ENCODE assay signal across 13 cellular contexts in genomic region chr3:48090166-48090939, GRCh38.
DNase-seq lines count a peak whose midpoint lies in the region; ATAC-seq and TF ChIP-seq lines count a peak whose summit lies in the region.
"Had no signal": no experiment of that assay in that cellular context is flagged by ENCODE, and none has a peak within 500 bp of the region (broad histone marks: within the 10 kb centered on the region; RNA-seq: fewer than 3 reads in every experiment).

No MANE protein-coding gene starts in this region.

- CTCF ChIA-PET in activated naive CD4-positive, alpha-beta T cell treated with anti-CD3 and anti-CD28 coated beads for 36 hours (lab: Charles Lee), result interaction anchor here (1.0 kb wide), 1 partner anchor 61 kb away, joined by 3 read pairs; no protein-coding TSS in a partner anchor

- no peak for TF ChIP-seq CTCF in glutamatergic neuron (IDR thresholded peaks at IDR 0.05; ENCODE audit: partially characterized antibody, unreplicated experiment)

- peaks cover 2% of the 10 kb centered on the region for H3K36me3 Mint-ChIP-seq in activated naive CD4-positive, alpha-beta T cell treated with anti-CD3 and anti-CD28 coated beads for 36 hours (ENCODE audit: low read depth)
- H3K36me3 Mint-ChIP-seq in glutamatergic neuron (ENCODE audit: unreplicated experiment), result no peaks in the 10 kb centered on the region
- peaks cover 3% of the 10 kb centered on the region for H3K36me3 Mint-ChIP-seq in stimulated activated effector memory CD8-positive, alpha-beta T cell treated with anti-CD3 and anti-CD28 coated beads, Interleukin-12 subunit alpha, Interleukin-12 subunit beta, amount 100 ng/mL, for 72 hours

- H3K36me3 ChIP-seq in SJSA1, result peaks cover 10% of the 10 kb centered on the region; the same call in 1 of the 2 replicates
- H3K36me3 ChIP-seq: colonic mucosa, gastroesophageal sphincter, SJCRH30 had no signal

- H3K9me3 ChIP-seq in SJSA1 (replicated peaks), result no peaks in the 10 kb centered on the region
- H3K9me3 ChIP-seq: colonic mucosa, gastroesophageal sphincter, SJCRH30 had no signal

- H3K4me1 ChIP-seq in SJSA1 (replicated peaks), result peaks cover 30% of the 10 kb centered on the region
- H3K4me1 ChIP-seq: colonic mucosa had no signal

- no peaks in the 10 kb centered on the region for H3K9me3 Mint-ChIP-seq in activated naive CD4-positive, alpha-beta T cell treated with anti-CD3 and anti-CD28 coated beads for 36 hours
- peaks cover 8% of the 10 kb centered on the region for H3K9me3 Mint-ChIP-seq in glutamatergic neuron (ENCODE audit: unreplicated experiment)
- H3K9me3 Mint-ChIP-seq in stimulated activated effector memory CD8-positive, alpha-beta T cell treated with anti-CD3 and anti-CD28 coated beads, Interleukin-12 subunit alpha, Interleukin-12 subunit beta, amount 100 ng/mL, for 72 hours, result no peaks in the 10 kb centered on the region

- peak overlapping the region; percentile 94 for H3K4me3 Mint-ChIP-seq in activated naive CD4-positive, alpha-beta T cell treated with anti-CD3 and anti-CD28 coated beads for 36 hours
- peak overlapping the region; percentile 91 for H3K4me3 Mint-ChIP-seq in glutamatergic neuron (ENCODE audit: unreplicated experiment)
- peak overlapping the region; percentile 94 for H3K4me3 Mint-ChIP-seq in stimulated activated effector memory CD8-positive, alpha-beta T cell treated with anti-CD3 and anti-CD28 coated beads, Interleukin-12 subunit alpha, Interleukin-12 subunit beta, amount 100 ng/mL, for 72 hours

- no peak for DNase-seq in activated naive CD4-positive, alpha-beta T cell treated with anti-CD3 and anti-CD28 coated beads for 36 hours
- DNase-seq in activated naive CD4-positive, alpha-beta T cell (lab: John Stamatoyannopoulos, UW), result no peak
- DNase-seq in SJSA1 (ENCODE audit: low read depth in 1 of 2, low spot score in 2 of 2), result peak in 1 of 2 experiments; percentile 44
- DNase-seq in glutamatergic neuron, result no peak
- no peak for DNase-seq in stimulated activated effector memory CD8-positive, alpha-beta T cell treated with anti-CD3 and anti-CD28 coated beads, Interleukin-12 subunit alpha, Interleukin-12 subunit beta, amount 100 ng/mL, for 72 hours (ENCODE audit: low spot score in 2 of 2)
- no peak for DNase-seq in NCI-H748 treated with DMSO at 0.1 percent for 48 hours (lab: John Stamatoyannopoulos, UW)
- no peak for DNase-seq in NCI-H2171 treated with DMSO at 0.1 percent for 48 hours (lab: John Stamatoyannopoulos, UW)
- DNase-seq: activated CD8-positive, alpha-beta memory T cell treated with anti-CD3 and anti-CD28 coated beads, Interleukin-2, amount 50 U/mL, for 4 hours; colonic mucosa; SJCRH30; stimulated activated naive CD4-positive, alpha-beta T cell had no signal

- H3K4me3 ChIP-seq in SJSA1, result no peak overlapping the region

- no peaks in the 10 kb centered on the region for H3K27me3 ChIP-seq in SJSA1 (replicated peaks)
- H3K27me3 ChIP-seq: colonic mucosa, gastroesophageal sphincter, SJCRH30 had no signal

- no peak for ATAC-seq in stimulated activated effector memory CD8-positive, alpha-beta T cell treated with anti-CD3 and anti-CD28 coated beads, Interleukin-12 subunit alpha, Interleukin-12 subunit beta, amount 100 ng/mL, for 72 hours
- ATAC-seq in GM18907 (IDR thresholded peaks at IDR 0.05; ENCODE audit: unreplicated experiment), result no peak
- ATAC-seq: gastroesophageal sphincter had no signal

- peak overlapping the region; percentile 95 for H3K27ac ChIP-seq in SJSA1
- H3K27ac ChIP-seq: SJCRH30 had no signal

- H3K4me1 Mint-ChIP-seq in activated naive CD4-positive, alpha-beta T cell treated with anti-CD3 and anti-CD28 coated beads for 36 hours (ENCODE audit: low read depth), result peaks cover 19% of the 10 kb centered on the region
- H3K4me1 Mint-ChIP-seq in glutamatergic neuron (ENCODE audit: low read depth, unreplicated experiment), result peaks cover 14% of the 10 kb centered on the region
- peaks cover 24% of the 10 kb centered on the region for H3K4me1 Mint-ChIP-seq in stimulated activated effector memory CD8-positive, alpha-beta T cell treated with anti-CD3 and anti-CD28 coated beads, Interleukin-12 subunit alpha, Interleukin-12 subunit beta, amount 100 ng/mL, for 72 hours

- no peaks in the 10 kb centered on the region for H3K27me3 Mint-ChIP-seq in activated naive CD4-positive, alpha-beta T cell treated with anti-CD3 and anti-CD28 coated beads for 36 hours (ENCODE audit: low read depth)
- peaks cover 12% of the 10 kb centered on the region for H3K27me3 Mint-ChIP-seq in glutamatergic neuron (ENCODE audit: unreplicated experiment)

- intact Hi-C loops in activated naive CD4-positive, alpha-beta T cell treated with anti-CD3 and anti-CD28 coated beads for 36 hours (cut with micrococcal nuclease), result no loop called here

- H3K27ac Mint-ChIP-seq in activated naive CD4-positive, alpha-beta T cell treated with anti-CD3 and anti-CD28 coated beads for 36 hours, result no peak overlapping the region
- H3K27ac Mint-ChIP-seq in glutamatergic neuron (ENCODE audit: unreplicated experiment), result peak overlapping the region; percentile 96
- H3K27ac Mint-ChIP-seq in stimulated activated effector memory CD8-positive, alpha-beta T cell treated with anti-CD3 and anti-CD28 coated beads, Interleukin-12 subunit alpha, Interleukin-12 subunit beta, amount 100 ng/mL, for 72 hours, result no peak overlapping the region
